In genomic region chr3:42192334-42193200, GRCh38 we compare ENCODE assay signal across 10 cellular contexts.
DNase-seq lines count a peak whose midpoint lies in the region; ATAC-seq lines count a peak whose summit lies in the region.
"Had no signal": no experiment of that assay in that cellular context is flagged by ENCODE, and none has a peak within 500 bp of the region (broad histone marks: within the 10 kb centered on the region; RNA-seq: fewer than 3 reads in every experiment).

No MANE protein-coding gene starts in this region.

- POLR2A ChIA-PET in activated naive CD8-positive, alpha-beta T cell treated with anti-CD3 and anti-CD28 coated beads, Interleukin-2, amount 10 ng/mL, durations not matched to agents 7 days and 5 days (lab: Charles Lee), result no interaction called here

- H3K27ac Mint-ChIP-seq in activated naive CD8-positive, alpha-beta T cell treated with anti-CD3 and anti-CD28 coated beads, Interleukin-2, amount 10 ng/mL, durations not matched to agents 7 days and 5 days, result peak overlapping the region; percentile 74
- H3K27ac Mint-ChIP-seq in activated naive CD8-positive, alpha-beta T cell treated with anti-CD3 and anti-CD28 coated beads for 36 hours, result no peak overlapping the region
- H3K27ac Mint-ChIP-seq in activated T-helper 2 cell treated with anti-CD3 and anti-CD28 coated beads, Interferon-gamma antibody, Interleukin-2, Interleukin-4, amounts not matched to agents 10 μg/mL and 5 μg/mL and 100 μg/mL, durations not matched to agents 14 hours and 24 hours and 36 hours, result no peak overlapping the region

- H3K36me3 Mint-ChIP-seq in activated naive CD8-positive, alpha-beta T cell treated with anti-CD3 and anti-CD28 coated beads, Interleukin-2, amount 10 ng/mL, durations not matched to agents 7 days and 5 days, result peaks cover 21% of the 10 kb centered on the region
- peaks cover 18% of the 10 kb centered on the region for H3K36me3 Mint-ChIP-seq in activated naive CD8-positive, alpha-beta T cell treated with anti-CD3 and anti-CD28 coated beads for 36 hours
- peaks cover 58% of the 10 kb centered on the region for H3K36me3 Mint-ChIP-seq in activated T-helper 2 cell treated with anti-CD3 and anti-CD28 coated beads, Interferon-gamma antibody, Interleukin-2, Interleukin-4, amounts not matched to agents 10 μg/mL and 5 μg/mL and 100 μg/mL, durations not matched to agents 14 hours and 24 hours and 36 hours (ENCODE audit: low read depth)

- peak overlapping the region; percentile 64 for H3K4me3 Mint-ChIP-seq in activated naive CD8-positive, alpha-beta T cell treated with anti-CD3 and anti-CD28 coated beads, Interleukin-2, amount 10 ng/mL, durations not matched to agents 7 days and 5 days
- no peak overlapping the region for H3K4me3 Mint-ChIP-seq in activated naive CD8-positive, alpha-beta T cell treated with anti-CD3 and anti-CD28 coated beads for 36 hours
- peak overlapping the region; percentile 44 for H3K4me3 Mint-ChIP-seq in activated T-helper 2 cell treated with anti-CD3 and anti-CD28 coated beads, Interferon-gamma antibody, Interleukin-2, Interleukin-4, amounts not matched to agents 10 μg/mL and 5 μg/mL and 100 μg/mL, durations not matched to agents 14 hours and 24 hours and 36 hours (ENCODE audit: low read depth)

- H3K27me3 Mint-ChIP-seq in activated naive CD8-positive, alpha-beta T cell treated with anti-CD3 and anti-CD28 coated beads, Interleukin-2, amount 10 ng/mL, durations not matched to agents 7 days and 5 days, result no peaks in the 10 kb centered on the region
- no peaks in the 10 kb centered on the region for H3K27me3 Mint-ChIP-seq in activated naive CD8-positive, alpha-beta T cell treated with anti-CD3 and anti-CD28 coated beads for 36 hours
- no peaks in the 10 kb centered on the region for H3K27me3 Mint-ChIP-seq in activated T-helper 2 cell treated with anti-CD3 and anti-CD28 coated beads, Interferon-gamma antibody, Interleukin-2, Interleukin-4, amounts not matched to agents 10 μg/mL and 5 μg/mL and 100 μg/mL, durations not matched to agents 14 hours and 24 hours and 36 hours (ENCODE audit: low read depth)

- DNase-seq in activated naive CD8-positive, alpha-beta T cell treated with anti-CD3 and anti-CD28 coated beads, Interleukin-2, amount 10 ng/mL, durations not matched to agents 7 days and 5 days, result no peak
- DNase-seq in activated naive CD8-positive, alpha-beta T cell treated with anti-CD3 and anti-CD28 coated beads for 36 hours, result no peak
- DNase-seq in activated T-helper 2 cell treated with anti-CD3 and anti-CD28 coated beads, Interferon-gamma antibody, Interleukin-2, Interleukin-4, amounts not matched to agents 10 μg/mL and 5 μg/mL and 100 μg/mL, durations not matched to agents 14 hours and 24 hours and 36 hours (ENCODE audit: low spot score), result no peak
- no peak for DNase-seq in NCI-H2227 treated with DMSO at 0.1 percent for 48 hours (lab: John Stamatoyannopoulos, UW)
- no peak for DNase-seq in NCI-H146 (lab: John Stamatoyannopoulos, UW)
- no peak for DNase-seq in stimulated activated CD4-positive, alpha-beta T cell treated with anti-CD3 and anti-CD28 coated beads, Interleukin-15, amount 100 ng/mL, for 24 hours
- DNase-seq: effector CD4-positive, alpha-beta T cell; NCI-H82 had no signal

- intact Hi-C loops in activated T-helper 2 cell treated with anti-CD3 and anti-CD28 coated beads, Interferon-gamma antibody, Interleukin-2, Interleukin-4, amounts not matched to agents 10 μg/mL and 5 μg/mL and 100 μg/mL, durations not matched to agents 14 hours and 24 hours and 36 hours (cut with micrococcal nuclease), result no loop called here

- H3K4me1 Mint-ChIP-seq in activated naive CD8-positive, alpha-beta T cell treated with anti-CD3 and anti-CD28 coated beads, Interleukin-2, amount 10 ng/mL, durations not matched to agents 7 days and 5 days, result peaks cover 41% of the 10 kb centered on the region
- H3K4me1 Mint-ChIP-seq in activated naive CD8-positive, alpha-beta T cell treated with anti-CD3 and anti-CD28 coated beads for 36 hours, result peaks cover 19% of the 10 kb centered on the region
- peaks cover 38% of the 10 kb centered on the region for H3K4me1 Mint-ChIP-seq in activated T-helper 2 cell treated with anti-CD3 and anti-CD28 coated beads, Interferon-gamma antibody, Interleukin-2, Interleukin-4, amounts not matched to agents 10 μg/mL and 5 μg/mL and 100 μg/mL, durations not matched to agents 14 hours and 24 hours and 36 hours (ENCODE audit: low read depth)

- peak; percentile 25 for ATAC-seq in activated naive CD8-positive, alpha-beta T cell treated with anti-CD3 and anti-CD28 coated beads, Interleukin-2, amount 10 ng/mL, durations not matched to agents 7 days and 5 days (ENCODE audit: low read depth)
- ATAC-seq in HG03196 (IDR thresholded peaks at IDR 0.05; ENCODE audit: unreplicated experiment) (peak; percentile 37), GM21526 (IDR thresholded peaks at IDR 0.05; ENCODE audit: low FRiP score, unreplicated experiment) (no peak)

- H3K9me3 Mint-ChIP-seq in activated naive CD8-positive, alpha-beta T cell treated with anti-CD3 and anti-CD28 coated beads, Interleukin-2, amount 10 ng/mL, durations not matched to agents 7 days and 5 days, result no peaks in the 10 kb centered on the region
- no peaks in the 10 kb centered on the region for H3K9me3 Mint-ChIP-seq in activated naive CD8-positive, alpha-beta T cell treated with anti-CD3 and anti-CD28 coated beads for 36 hours
- H3K9me3 Mint-ChIP-seq in activated T-helper 2 cell treated with anti-CD3 and anti-CD28 coated beads, Interferon-gamma antibody, Interleukin-2, Interleukin-4, amounts not matched to agents 10 μg/mL and 5 μg/mL and 100 μg/mL, durations not matched to agents 14 hours and 24 hours and 36 hours, result no peaks in the 10 kb centered on the region
